23 cellular contexts compared by ENCODE assay signal in the genomic region with DNA sequence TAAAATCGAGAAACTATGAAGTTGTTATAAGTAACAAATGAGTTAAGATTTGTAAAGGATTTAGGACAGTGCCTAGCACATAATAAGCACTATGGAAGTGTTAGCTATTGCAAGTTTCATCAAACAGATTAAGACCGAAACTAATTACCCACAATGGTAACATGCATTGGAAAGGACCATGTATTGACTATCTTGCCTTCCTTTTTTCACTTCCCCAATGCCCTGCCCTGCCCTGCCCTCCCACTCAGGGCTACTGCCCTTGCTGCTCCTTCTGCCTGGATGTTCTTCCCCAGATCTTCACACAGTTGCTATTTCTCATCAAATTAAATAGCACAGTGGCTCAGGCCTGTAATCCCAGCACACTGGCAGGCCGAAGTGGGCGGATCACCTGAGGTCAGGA.
DNase-seq lines count a peak whose midpoint lies in the region; ATAC-seq and TF ChIP-seq lines count a peak whose summit lies in the region.
"Had no signal": no experiment of that assay in that cellular context is flagged by ENCODE, and none has a peak within 500 bp of the region (broad histone marks: within the 10 kb centered on the region; RNA-seq: fewer than 3 reads in every experiment).

No MANE protein-coding gene starts in this region.

- H3K4me3 Mint-ChIP-seq in stimulated activated memory B cell treated with anti-CD40 and anti-IgM and Interleukin-4, amounts not matched to agents 10 μg/mL and 1 μg/mL and 100 μg/mL, for 72 hours: no peak overlapping the region
- H3K4me3 Mint-ChIP-seq in Caco-2 (ENCODE audit: unreplicated experiment): no peak overlapping the region
- H3K4me3 Mint-ChIP-seq: activated naive CD4-positive, alpha-beta T cell treated with anti-CD3 and anti-CD28 coated beads, Interleukin-2, amount 50 U/mL, for 24 hours; endodermal cell; natural killer cell treated with Interleukin-12 subunit alpha and Interleukin-12 subunit beta and Interleukin-15 and Interleukin-18, amount 100 ng/mL, for 72 hours; stimulated activated naive CD8-positive, alpha-beta T cell treated with anti-CD3 and anti-CD28 coated beads, Interleukin-15, Interleukin-2, amounts not matched to agents 100 ng/mL and 50 ng/mL, for 24 hours; T-helper 2 cell treated with Interferon-gamma antibody and Interleukin-4, amounts not matched to agents 5 μg/mL and 100 μg/mL, for 36 hours had no signal

- no peaks in the 10 kb centered on the region for H3K9me3 ChIP-seq in colonic mucosa
- no peaks in the 10 kb centered on the region for H3K9me3 ChIP-seq in Caco-2
- H3K9me3 ChIP-seq: tibial nerve had no signal

- intact Hi-C loops in colonic mucosa (cut with DNase I) (no loop called here), Caco-2 (cut with micrococcal nuclease; ENCODE audit: unreplicated experiment) (no loop called here)

- CTCF ChIA-PET in Caco-2 (lab: Charles Lee): no interaction called here

- ATAC-seq in GM18909 (IDR thresholded peaks at IDR 0.05; ENCODE audit: poor library complexity, unreplicated experiment): peak; percentile 82
- ATAC-seq in HG02759 (IDR thresholded peaks at IDR 0.05; ENCODE audit: unreplicated experiment): peak; percentile 60
- ATAC-seq in stimulated activated memory B cell treated with anti-CD40 and anti-IgM and Interleukin-4, amounts not matched to agents 10 μg/mL and 1 μg/mL and 100 μg/mL, for 72 hours: peak; percentile 75
- ATAC-seq: K562; natural killer cell treated with Interleukin-12 subunit alpha and Interleukin-12 subunit beta and Interleukin-15 and Interleukin-18, amount 100 ng/mL, for 72 hours; PC-3 had no signal

- H3K27ac Mint-ChIP-seq in stimulated activated memory B cell treated with anti-CD40 and anti-IgM and Interleukin-4, amounts not matched to agents 10 μg/mL and 1 μg/mL and 100 μg/mL, for 72 hours: no peak overlapping the region
- no peak overlapping the region for H3K27ac Mint-ChIP-seq in Caco-2 (ENCODE audit: unreplicated experiment)
- H3K27ac Mint-ChIP-seq: activated naive CD4-positive, alpha-beta T cell treated with anti-CD3 and anti-CD28 coated beads, Interleukin-2, amount 50 U/mL, for 24 hours; endodermal cell; natural killer cell treated with Interleukin-12 subunit alpha and Interleukin-12 subunit beta and Interleukin-15 and Interleukin-18, amount 100 ng/mL, for 72 hours; stimulated activated naive CD8-positive, alpha-beta T cell treated with anti-CD3 and anti-CD28 coated beads, Interleukin-15, Interleukin-2, amounts not matched to agents 100 ng/mL and 50 ng/mL, for 24 hours; T-helper 2 cell treated with Interferon-gamma antibody and Interleukin-4, amounts not matched to agents 5 μg/mL and 100 μg/mL, for 36 hours had no signal

- no peaks in the 10 kb centered on the region for H3K36me3 Mint-ChIP-seq in stimulated activated memory B cell treated with anti-CD40 and anti-IgM and Interleukin-4, amounts not matched to agents 10 μg/mL and 1 μg/mL and 100 μg/mL, for 72 hours
- H3K36me3 Mint-ChIP-seq in Caco-2 (ENCODE audit: insufficient read depth, unreplicated experiment): no peaks in the 10 kb centered on the region
- H3K36me3 Mint-ChIP-seq: activated naive CD4-positive, alpha-beta T cell treated with anti-CD3 and anti-CD28 coated beads, Interleukin-2, amount 50 U/mL, for 24 hours; natural killer cell treated with Interleukin-12 subunit alpha and Interleukin-12 subunit beta and Interleukin-15 and Interleukin-18, amount 100 ng/mL, for 72 hours had no signal

- no peaks in the 10 kb centered on the region for H3K36me3 ChIP-seq in colonic mucosa
- H3K36me3 ChIP-seq in Caco-2 (ENCODE audit: control insufficient read depth, insufficient read depth, low read length): no peaks in the 10 kb centered on the region
- H3K36me3 ChIP-seq: tibial nerve had no signal

- no peak overlapping the region for H3K27ac ChIP-seq in colonic mucosa
- H3K27ac ChIP-seq: tibial nerve had no signal

- H3K9me3 Mint-ChIP-seq in stimulated activated memory B cell treated with anti-CD40 and anti-IgM and Interleukin-4, amounts not matched to agents 10 μg/mL and 1 μg/mL and 100 μg/mL, for 72 hours: peaks cover 4% of the 10 kb centered on the region
- H3K9me3 Mint-ChIP-seq in Caco-2 (ENCODE audit: unreplicated experiment): no peaks in the 10 kb centered on the region
- H3K9me3 Mint-ChIP-seq: activated naive CD4-positive, alpha-beta T cell treated with anti-CD3 and anti-CD28 coated beads, Interleukin-2, amount 50 U/mL, for 24 hours; endodermal cell; natural killer cell treated with Interleukin-12 subunit alpha and Interleukin-12 subunit beta and Interleukin-15 and Interleukin-18, amount 100 ng/mL, for 72 hours; stimulated activated naive CD8-positive, alpha-beta T cell treated with anti-CD3 and anti-CD28 coated beads, Interleukin-15, Interleukin-2, amounts not matched to agents 100 ng/mL and 50 ng/mL, for 24 hours; T-helper 2 cell treated with Interferon-gamma antibody and Interleukin-4, amounts not matched to agents 5 μg/mL and 100 μg/mL, for 36 hours had no signal

- H3K4me1 ChIP-seq in colonic mucosa (no peaks in the 10 kb centered on the region), Caco-2 (no peaks in the 10 kb centered on the region)

- no TSS peak for BruUV-seq in Caco-2 (replicated peaks; lab: Mats Ljungman, UMichigan)

- H3K4me3 ChIP-seq in colonic mucosa: no peak overlapping the region
- H3K4me3 ChIP-seq in Caco-2 (ENCODE audit: low read depth, low read length): no peak overlapping the region
- H3K4me3 ChIP-seq: K562, tibial nerve had no signal

- H3K27me3 ChIP-seq in colonic mucosa (no peaks in the 10 kb centered on the region), Caco-2 (replicated peaks; ENCODE audit: control insufficient read depth, insufficient read depth, low read length) (no peaks in the 10 kb centered on the region; the same call in 1 of the 2 replicates)
- H3K27me3 ChIP-seq: tibial nerve had no signal

- POLR2A ChIA-PET in Caco-2 (lab: Charles Lee): no interaction called here

- H3K4me1 Mint-ChIP-seq in stimulated activated memory B cell treated with anti-CD40 and anti-IgM and Interleukin-4, amounts not matched to agents 10 μg/mL and 1 μg/mL and 100 μg/mL, for 72 hours: no peaks in the 10 kb centered on the region
- no peaks in the 10 kb centered on the region for H3K4me1 Mint-ChIP-seq in Caco-2 (ENCODE audit: low read depth, unreplicated experiment)
- H3K4me1 Mint-ChIP-seq: activated naive CD4-positive, alpha-beta T cell treated with anti-CD3 and anti-CD28 coated beads, Interleukin-2, amount 50 U/mL, for 24 hours had no signal

- DNase-seq in MV-4-11 (lab: John Stamatoyannopoulos, UW): peak; percentile 90
- no peak for DNase-seq in colonic mucosa
- no peak for DNase-seq in NCI-H2081 (lab: John Stamatoyannopoulos, UW)
- no peak for DNase-seq in Caco-2
- DNase-seq: activated CD8-positive, alpha-beta memory T cell treated with anti-CD3 and anti-CD28 coated beads for 24 hours; activated T-cell treated with anti-CD3 and anti-CD28 coated beads, Interleukin-2, amount 50 U/mL, for 48 hours; endodermal cell; glutamatergic neuron; GOT3; NCI-H2081 treated with DMSO at 0.1 percent for 48 hours; NCI-H524 treated with DMSO at 0.1 percent for 48 hours; PC-3; posterior cingulate gyrus; stimulated activated CD4-positive, alpha-beta T cell treated with anti-CD3 and anti-CD28 coated beads, Interleukin-2, amount 100 ng/mL, for 24 hours had no signal

- no peak overlapping the region for H3K9ac ChIP-seq in colonic mucosa (ENCODE audit: low read depth in 2 of 2, low read length in 2 of 2)

- TF ChIP-seq CTCF in colonic mucosa (IDR thresholded peaks at IDR 0.05) (no peak), Caco-2 (IDR thresholded peaks at IDR 0.05; ENCODE audit: insufficient read depth in 1 of 2, low read depth in 1 of 2, low read length in 1 of 2, severe bottlenecking in 1 of 2, unreplicated experiment in 1 of 2) (no peak)

- H3K27me3 Mint-ChIP-seq in stimulated activated memory B cell treated with anti-CD40 and anti-IgM and Interleukin-4, amounts not matched to agents 10 μg/mL and 1 μg/mL and 100 μg/mL, for 72 hours: no peaks in the 10 kb centered on the region
- H3K27me3 Mint-ChIP-seq in Caco-2 (ENCODE audit: insufficient read depth, unreplicated experiment): peaks cover 9% of the 10 kb centered on the region
- H3K27me3 Mint-ChIP-seq: stimulated activated naive CD8-positive, alpha-beta T cell treated with anti-CD3 and anti-CD28 coated beads, Interleukin-15, Interleukin-2, amounts not matched to agents 100 ng/mL and 50 ng/mL, for 24 hours had no signal
